In the genomic region with DNA sequence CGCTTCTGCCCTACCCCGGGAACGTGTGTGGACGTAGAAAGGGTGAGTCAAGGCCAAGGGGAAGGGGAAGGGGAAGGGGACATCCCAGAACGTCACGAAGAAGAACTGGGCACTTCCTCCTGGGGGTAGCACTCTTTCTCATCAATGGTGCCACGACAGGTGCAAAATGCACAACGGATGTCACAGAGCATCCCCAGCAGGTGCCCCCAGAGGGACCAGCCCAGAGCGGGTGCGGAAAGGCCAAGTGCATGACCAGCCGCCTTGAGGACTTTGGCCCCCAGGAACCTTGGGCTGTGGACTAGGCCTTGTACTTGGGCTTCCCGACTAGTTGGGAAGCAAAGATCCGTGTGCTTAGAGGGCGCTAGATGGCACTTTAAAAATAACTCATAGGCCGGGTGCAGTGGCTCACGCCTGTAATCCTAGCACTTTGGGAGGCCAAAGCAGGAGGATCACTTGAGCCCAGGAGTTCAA, we compare ENCODE assay signal across 27 cellular contexts. TPM values are rescaled to one million over a fixed set of nuclear protein-coding genes. Genes with fewer than 3 reads are reported as not detected.
A peak's percentile ranks its signal among the peaks of the same experiment; 100 is the strongest.
DNase-seq lines count a peak whose midpoint lies in the region; ATAC-seq and TF ChIP-seq lines count a peak whose summit lies in the region.
"Had no signal": no experiment of that assay in that cellular context is flagged by ENCODE, and none has a peak within 500 bp of the region (broad histone marks: within the 10 kb centered on the region; RNA-seq: fewer than 3 reads in every experiment).

No MANE protein-coding gene starts in this region.

- H3K4me1 ChIP-seq in RWPE2 (ENCODE audit: insufficient read depth, poor library complexity, severe bottlenecking): peaks cover 27% of the 10 kb centered on the region
- H3K4me1 ChIP-seq in left lung: peaks cover 6 to 23% of the 10 kb centered on the region in 2 donors
- H3K4me1 ChIP-seq: gastrocnemius medialis, pancreas had no signal

- TF ChIP-seq CTCF in GM12865 (IDR thresholded peaks at IDR 0.05; ENCODE audit: insufficient read depth, low read depth, low read length, missing control alignments) (no peak), RWPE2 (IDR thresholded peaks at IDR 0.05; ENCODE audit: poor library complexity, severe bottlenecking) (no peak), left lung (IDR thresholded peaks at IDR 0.05) (no peak)

- H3K9me3 ChIP-seq in RWPE2 (ENCODE audit: severe bottlenecking) (no peaks in the 10 kb centered on the region), left lung (no peaks in the 10 kb centered on the region)
- H3K9me3 ChIP-seq: gastrocnemius medialis, left ventricle myocardium inferior, pancreas, SK-N-SH, upper lobe of left lung had no signal

- H3K27me3 Mint-ChIP-seq in stimulated activated naive B cell treated with anti-CD40 and anti-IgM and Interleukin-4, amounts not matched to agents 10 μg/mL and 1 μg/mL and 100 μg/mL, for 72 hours: no peaks in the 10 kb centered on the region
- H3K27me3 Mint-ChIP-seq: activated CD4-positive, alpha-beta T cell treated with anti-CD3 and anti-CD28 coated beads for 36 hours; activated naive CD8-positive, alpha-beta T cell treated with anti-CD3 and anti-CD28 coated beads, Interleukin-2, amount 10 ng/mL, durations not matched to agents 7 days and 5 days had no signal

- H3K4me1 Mint-ChIP-seq in stimulated activated naive B cell treated with anti-CD40 and anti-IgM and Interleukin-4, amounts not matched to agents 10 μg/mL and 1 μg/mL and 100 μg/mL, for 72 hours: peaks cover 40 to 56% of the 10 kb centered on the region in 2 donors

- ATAC-seq in RWPE2 (ENCODE audit: low read depth): no peak
- ATAC-seq in left lung: peak; percentile 21
- ATAC-seq in stimulated activated naive B cell treated with anti-CD40 and anti-IgM and Interleukin-4, amounts not matched to agents 10 μg/mL and 1 μg/mL and 100 μg/mL, for 72 hours (replicated peaks): peak; percentile 51 to 57
- ATAC-seq: activated CD4-positive, alpha-beta T cell treated with anti-CD3 and anti-CD28 coated beads for 36 hours; gastrocnemius medialis had no signal

- H3K27ac Mint-ChIP-seq in stimulated activated naive B cell treated with anti-CD40 and anti-IgM and Interleukin-4, amounts not matched to agents 10 μg/mL and 1 μg/mL and 100 μg/mL, for 72 hours: peak overlapping the region; percentile 92
- H3K27ac Mint-ChIP-seq: activated CD4-positive, alpha-beta T cell treated with anti-CD3 and anti-CD28 coated beads for 36 hours; activated naive CD8-positive, alpha-beta T cell treated with anti-CD3 and anti-CD28 coated beads, Interleukin-2, amount 10 ng/mL, durations not matched to agents 7 days and 5 days; immature natural killer cell; nephron; T-helper 1 cell treated with Interleukin-12 subunit alpha and Interleukin-12 subunit beta and Interleukin-4 antibody, amounts not matched to agents 30 μg/mL and 1 μg/mL, for 36 hours had no signal

- DNase-seq in GM12865 (ENCODE audit: low read depth) (peak; percentile 33), RWPE2 (ENCODE audit: low spot score) (peak; percentile 73), left lung (peak in 1 of 2 donors; percentile 61), activated gamma-delta T cell treated with Interleukin-2 at 50 U/mL for 16 hours (no peak), kidney tubule cell (ENCODE audit: low spot score) (no peak)
- DNase-seq in stimulated activated naive B cell treated with anti-CD40 and anti-IgM and Interleukin-4, amounts not matched to agents 10 μg/mL and 1 μg/mL and 100 μg/mL, for 72 hours: peak; percentile 78
- no peak for DNase-seq in activated naive CD4-positive, alpha-beta T cell treated with anti-CD3 and anti-CD28 coated beads, Interleukin-2, amount 50 U/mL, for 16 hours
- DNase-seq: activated CD4-positive, alpha-beta T cell treated with anti-CD3 and anti-CD28 coated beads for 36 hours; activated naive CD8-positive, alpha-beta T cell treated with anti-CD3 and anti-CD28 coated beads, Interleukin-2, amount 10 ng/mL, durations not matched to agents 7 days and 5 days; activated T-cell treated with anti-CD3 and anti-CD28 coated beads for 4 hours; caudate nucleus; dorsolateral prefrontal cortex; gastrocnemius medialis; hypothalamus; immature natural killer cell; left ventricle myocardium inferior; NCI-H1417; NCI-H2081; NCI-H2227 treated with DMSO at 0.1 percent for 48 hours; pancreas; SK-N-SH; stimulated activated CD4-positive, alpha-beta T cell treated with anti-CD3 and anti-CD28 coated beads, Interleukin-4, amount 100 ng/mL, for 1 hour; substantia nigra had no signal

- H3K27ac ChIP-seq in RWPE2 (ENCODE audit: poor library complexity, severe bottlenecking) (peak overlapping the region; percentile 89), left lung (no peak overlapping the region)
- H3K27ac ChIP-seq: C4-2B, dorsolateral prefrontal cortex, gastrocnemius medialis, left ventricle myocardium inferior, pancreas, upper lobe of left lung had no signal

- no peaks in the 10 kb centered on the region for H3K27me3 ChIP-seq in RWPE2 (ENCODE audit: insufficient read depth, poor library complexity, severe bottlenecking)
- H3K27me3 ChIP-seq in left lung: no peaks in the 10 kb centered on the region
- H3K27me3 ChIP-seq: dorsolateral prefrontal cortex, gastrocnemius medialis, pancreas, upper lobe of left lung had no signal

- H3K4me3 ChIP-seq in GM12865 (ENCODE audit: low read depth, low read length) (no peak overlapping the region), RWPE2 (ENCODE audit: severe bottlenecking) (no peak overlapping the region), left lung (no peak overlapping the region)
- H3K4me3 ChIP-seq: dorsolateral prefrontal cortex, gastrocnemius medialis, left ventricle myocardium inferior, pancreas, upper lobe of left lung had no signal

- H3K9me3 Mint-ChIP-seq in stimulated activated naive B cell treated with anti-CD40 and anti-IgM and Interleukin-4, amounts not matched to agents 10 μg/mL and 1 μg/mL and 100 μg/mL, for 72 hours: no peaks in the 10 kb centered on the region
- H3K9me3 Mint-ChIP-seq: activated naive CD8-positive, alpha-beta T cell treated with anti-CD3 and anti-CD28 coated beads, Interleukin-2, amount 10 ng/mL, durations not matched to agents 7 days and 5 days; immature natural killer cell; nephron; T-helper 1 cell treated with Interleukin-12 subunit alpha and Interleukin-12 subunit beta and Interleukin-4 antibody, amounts not matched to agents 30 μg/mL and 1 μg/mL, for 36 hours had no signal

- H3K36me3 ChIP-seq in RWPE2 (ENCODE audit: low read depth) (no peaks in the 10 kb centered on the region), left lung (no peaks in the 10 kb centered on the region)
- H3K36me3 ChIP-seq: gastrocnemius medialis, left ventricle myocardium inferior, pancreas, upper lobe of left lung had no signal

- intact Hi-C loops in left lung (cut with DNase I): no loop called here

- H3K36me3 Mint-ChIP-seq in stimulated activated naive B cell treated with anti-CD40 and anti-IgM and Interleukin-4, amounts not matched to agents 10 μg/mL and 1 μg/mL and 100 μg/mL, for 72 hours: peaks cover 0 to 3% of the 10 kb centered on the region in 2 donors
- H3K36me3 Mint-ChIP-seq: activated naive CD8-positive, alpha-beta T cell treated with anti-CD3 and anti-CD28 coated beads, Interleukin-2, amount 10 ng/mL, durations not matched to agents 7 days and 5 days had no signal

- peak overlapping the region in 1 of 2 donors; percentile 19 for H3K4me3 Mint-ChIP-seq in stimulated activated naive B cell treated with anti-CD40 and anti-IgM and Interleukin-4, amounts not matched to agents 10 μg/mL and 1 μg/mL and 100 μg/mL, for 72 hours
- H3K4me3 Mint-ChIP-seq: activated CD4-positive, alpha-beta T cell treated with anti-CD3 and anti-CD28 coated beads for 36 hours; activated naive CD8-positive, alpha-beta T cell treated with anti-CD3 and anti-CD28 coated beads, Interleukin-2, amount 10 ng/mL, durations not matched to agents 7 days and 5 days; immature natural killer cell; nephron; T-helper 1 cell treated with Interleukin-12 subunit alpha and Interleukin-12 subunit beta and Interleukin-4 antibody, amounts not matched to agents 30 μg/mL and 1 μg/mL, for 36 hours had no signal

RNA-seq across cellular contexts. Expression of gene SRC, which starts 12.1 kb away (rescaled TPM):
- total RNA-seq in left lung: 10 to 100 TPM; 37.4 to 53.5 TPM

RNA-seq across cellular contexts. Expression of gene MANBAL, which starts 44.4 kb away (rescaled TPM):
- 10 to 100 TPM; 30.6 to 34.6 TPM for total RNA-seq in left lung

Comparison
In these comparisons a context has a peak if more than half of its experiments do, and no peak if none do; other contexts are left out.
1. DNase-seq: peak in GM12865 (single experiment), RWPE2 (single experiment) and stimulated activated naive B cell treated with anti-CD40 and anti-IgM and Interleukin-4, amounts not matched to agents 10 μg/mL and 1 μg/mL and 100 μg/mL, for 72 hours (single experiment); none in activated naive CD4-positive, alpha-beta T cell treated with anti-CD3 and anti-CD28 coated beads, Interleukin-2, amount 50 U/mL, for 16 hours (single experiment), activated gamma-delta T cell treated with Interleukin-2 at 50 U/mL for 16 hours (single experiment) and kidney tubule cell (single experiment).